ENCODE assay signal across 20 cellular contexts in genomic region chr3:100075163-100075562, GRCh38. TPM values are rescaled to one million over a fixed set of nuclear protein-coding genes. Genes with fewer than 3 reads are reported as not detected.
DNase-seq lines count a peak whose midpoint lies in the region; ATAC-seq and TF ChIP-seq lines count a peak whose summit lies in the region.
"Had no signal": no experiment of that assay in that cellular context is flagged by ENCODE, and none has a peak within 500 bp of the region (broad histone marks: within the 10 kb centered on the region; RNA-seq: fewer than 3 reads in every experiment).

No MANE protein-coding gene starts in this region.

- DNase-seq in left ventricle myocardium inferior: no peak
- no peak for DNase-seq in left ventricle myocardium superior
- no peak for DNase-seq in activated CD8-positive, alpha-beta T cell treated with anti-CD3 and anti-CD28 coated beads for 36 hours
- no peak for DNase-seq in type B pancreatic cell (ENCODE audit: extremely low spot score, unreplicated experiment)
- DNase-seq in glomerular visceral epithelial cell (ENCODE audit: extremely low spot score): no peak
- DNase-seq in DMS53 treated with DMSO at 0.1 percent for 48 hours (lab: John Stamatoyannopoulos, UW; ENCODE audit: unreplicated experiment): no peak
- DNase-seq: amniotic stem cell; effector memory CD4-positive, alpha-beta T cell; foreskin melanocyte; islet precursor cell; NCI-H1092 treated with DMSO at 0.1 percent for 48 hours; NCI-H1930; NCI-H2227 treated with DMSO at 0.1 percent for 48 hours; NCI-H69; occipital lobe; T-helper 17 cell; testis had no signal

- H3K4me3 Mint-ChIP-seq in activated CD8-positive, alpha-beta T cell treated with anti-CD3 and anti-CD28 coated beads for 36 hours: no peak overlapping the region
- peak overlapping the region; percentile 10 for H3K4me3 Mint-ChIP-seq in type B pancreatic cell
- H3K4me3 Mint-ChIP-seq: T-helper 17 cell had no signal

- intact Hi-C loops in left ventricle myocardium inferior (cut with micrococcal nuclease) (no loop called here), left ventricle myocardium superior (cut with micrococcal nuclease) (no loop called here)
- intact Hi-C loops in activated CD8-positive, alpha-beta T cell treated with anti-CD3 and anti-CD28 coated beads for 36 hours (cut with micrococcal nuclease): loop anchor here (10.0 kb wide), 1 partner anchor 240 kb away; no protein-coding TSS in a partner anchor

- H3K9me3 ChIP-seq in left ventricle myocardium inferior (replicated peaks) (no peaks in the 10 kb centered on the region), muscle layer of colon (ENCODE audit: low read length) (no peaks in the 10 kb centered on the region)
- H3K9me3 ChIP-seq: testis had no signal

- H3K9ac ChIP-seq in muscle layer of colon (ENCODE audit: low read length): no peak overlapping the region

- H3K4me3 ChIP-seq in left ventricle myocardium inferior: no peak overlapping the region
- no peak overlapping the region for H3K4me3 ChIP-seq in muscle layer of colon (ENCODE audit: low read depth in 1 of 2, low read length in 2 of 2)
- H3K4me3 ChIP-seq: testis had no signal

- POLR2A ChIA-PET in activated CD8-positive, alpha-beta T cell treated with anti-CD3 and anti-CD28 coated beads for 36 hours (lab: Charles Lee): interaction anchor here (0.9 kb wide), 1 partner anchor 27 kb away, joined by 3 read pairs; no protein-coding TSS in a partner anchor

- H3K36me3 ChIP-seq in left ventricle myocardium inferior (no peaks in the 10 kb centered on the region), muscle layer of colon (ENCODE audit: insufficient read depth, low read length) (no peaks in the 10 kb centered on the region)

- H3K27ac ChIP-seq in left ventricle myocardium inferior (replicated peaks) (peak overlapping the region; percentile 78), muscle layer of colon (ENCODE audit: low read depth, low read length) (peak overlapping the region; percentile 1)
- H3K27ac ChIP-seq: C4-2B, testis had no signal

- H3K27me3 ChIP-seq in left ventricle myocardium inferior (ENCODE audit: low read depth): no peaks in the 10 kb centered on the region
- no peaks in the 10 kb centered on the region for H3K27me3 ChIP-seq in muscle layer of colon (ENCODE audit: control insufficient read depth in 1 of 2, insufficient read depth in 2 of 2, low read length in 2 of 2)
- H3K27me3 ChIP-seq: testis had no signal

- no peaks in the 10 kb centered on the region for H3K27me3 Mint-ChIP-seq in activated CD8-positive, alpha-beta T cell treated with anti-CD3 and anti-CD28 coated beads for 36 hours
- no peaks in the 10 kb centered on the region for H3K27me3 Mint-ChIP-seq in type B pancreatic cell
- H3K27me3 Mint-ChIP-seq: T-helper 17 cell had no signal

- peaks cover 57% of the 10 kb centered on the region for H3K4me1 ChIP-seq in left ventricle myocardium inferior
- peaks cover 30% of the 10 kb centered on the region for H3K4me1 ChIP-seq in muscle layer of colon (ENCODE audit: insufficient read depth, low read length)
- H3K4me1 ChIP-seq: testis had no signal

- peaks cover 3% of the 10 kb centered on the region for H3K9me3 Mint-ChIP-seq in activated CD8-positive, alpha-beta T cell treated with anti-CD3 and anti-CD28 coated beads for 36 hours
- H3K9me3 Mint-ChIP-seq in type B pancreatic cell: no peaks in the 10 kb centered on the region

- peaks cover 19% of the 10 kb centered on the region for H3K36me3 Mint-ChIP-seq in activated CD8-positive, alpha-beta T cell treated with anti-CD3 and anti-CD28 coated beads for 36 hours (ENCODE audit: low read depth)
- no peaks in the 10 kb centered on the region for H3K36me3 Mint-ChIP-seq in type B pancreatic cell

- TF ChIP-seq CTCF in left ventricle myocardium inferior (IDR thresholded peaks at IDR 0.05; ENCODE audit: borderline replicate concordance) (no peak), type B pancreatic cell (conservative IDR thresholded peaks at IDR 0.05) (no peak)
- no peak for TF ChIP-seq CTCF in activated CD8-positive, alpha-beta T cell treated with anti-CD3 and anti-CD28 coated beads for 36 hours (IDR thresholded peaks at IDR 0.05)

- peaks cover 52% of the 10 kb centered on the region for H3K4me1 Mint-ChIP-seq in activated CD8-positive, alpha-beta T cell treated with anti-CD3 and anti-CD28 coated beads for 36 hours (ENCODE audit: low read depth)
- peaks cover 26% of the 10 kb centered on the region for H3K4me1 Mint-ChIP-seq in type B pancreatic cell (ENCODE audit: unreplicated experiment)

- peak overlapping the region; percentile 64 for H3K27ac Mint-ChIP-seq in activated CD8-positive, alpha-beta T cell treated with anti-CD3 and anti-CD28 coated beads for 36 hours
- H3K27ac Mint-ChIP-seq in type B pancreatic cell: no peak overlapping the region
- H3K27ac Mint-ChIP-seq: T-helper 17 cell had no signal

- no peak for ATAC-seq in left ventricle myocardium superior
- no peak for ATAC-seq in activated CD8-positive, alpha-beta T cell treated with anti-CD3 and anti-CD28 coated beads for 36 hours
- ATAC-seq: T-helper 17 cell had no signal

- CTCF ChIA-PET in activated CD8-positive, alpha-beta T cell treated with anti-CD3 and anti-CD28 coated beads for 36 hours (lab: Charles Lee): interaction anchor here (0.7 to 5.7 kb wide), 8 partner anchors 10 to 243 kb away, joined by 3 to 41 read pairs (median 4); no protein-coding TSS in a partner anchor

RNA-seq across cellular contexts. Expression of gene FILIP1L, which starts 39.1 kb away (rescaled TPM):
- 84.9 TPM for total RNA-seq in left ventricle myocardium inferior
- 28.6 TPM for total RNA-seq in left ventricle myocardium superior
- under 1 TPM; 0.11 to 0.13 TPM for total RNA-seq in activated CD8-positive, alpha-beta T cell treated with anti-CD3 and anti-CD28 coated beads for 36 hours
- 30.6 and 31.5 TPM in 2 replicates for total RNA-seq in type B pancreatic cell (ENCODE audit: low replicate concordance)
- total RNA-seq: SK-MEL-5 had no signal

Comparison
In these comparisons a context has a peak if more than half of its experiments do, and no peak if none do; other contexts are left out.
1. RNA of gene FILIP1L, which starts 39.1 kb away (total RNA-seq): 84.9 TPM in left ventricle myocardium inferior (single experiment), 30.6 to 31.5 TPM in type B pancreatic cell and 28.6 TPM in left ventricle myocardium superior (single experiment); 0.11 to 0.13 TPM in activated CD8-positive, alpha-beta T cell treated with anti-CD3 and anti-CD28 coated beads for 36 hours; every median in the first group is over 10 times any median in the second.